ENCODE assay signal across 29 cellular contexts in the genomic region with DNA sequence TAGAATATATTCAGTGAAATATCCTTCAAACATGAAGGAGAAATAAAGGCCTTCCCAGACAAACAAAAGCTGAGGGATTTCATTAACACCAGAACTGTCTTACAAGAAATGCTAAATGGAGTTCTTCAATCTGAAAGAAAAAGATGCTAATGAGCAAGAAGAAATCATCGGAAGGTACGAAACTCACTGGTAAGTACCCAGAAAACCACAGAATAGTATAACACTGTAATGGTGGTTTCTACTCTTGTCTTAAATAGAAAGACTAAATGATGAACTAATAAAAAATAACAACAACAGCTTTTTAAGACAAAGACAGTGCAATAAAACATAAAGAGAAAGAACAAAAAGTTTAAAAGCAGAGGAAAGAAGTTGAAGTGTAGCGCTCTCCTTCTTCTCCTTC. TPM values are rescaled to one million over a fixed set of nuclear protein-coding genes. Genes with fewer than 3 reads are reported as not detected.
"Had no signal": no experiment of that assay in that cellular context is flagged by ENCODE, and none has a peak within 500 bp of the region (broad histone marks: within the 10 kb centered on the region; RNA-seq: fewer than 3 reads in every experiment).

No MANE protein-coding gene starts in this region.

- H3K4me3 ChIP-seq: colonic mucosa, gastrocnemius medialis, lung, prostate gland, right atrium auricular region, sigmoid colon, testis, tibial artery had no signal

- H3K4me1 ChIP-seq: colonic mucosa, gastrocnemius medialis, parathyroid adenoma, prostate gland, right atrium auricular region, sigmoid colon, testis, tibial artery had no signal

- FAIRE-seq: kidney had no signal

- H3K9ac ChIP-seq: parathyroid adenoma had no signal

- H3K79me2 ChIP-seq: parathyroid adenoma had no signal

- H2AFZ ChIP-seq: parathyroid adenoma had no signal

- H3K36me3 ChIP-seq: colonic mucosa, gastrocnemius medialis, neutrophil, prostate gland, right atrium auricular region, sigmoid colon, tibial artery had no signal

- H3K9me3 ChIP-seq: colonic mucosa, gastrocnemius medialis, neutrophil, prostate gland, testis had no signal

- DNase-seq: colonic mucosa; effector CD8-positive, alpha-beta T cell; endodermal cell; foreskin fibroblast; gastrocnemius medialis; head of caudate nucleus; kidney; natural killer cell; sigmoid colon; stimulated activated CD4-positive, alpha-beta T cell treated with anti-CD3 and anti-CD28 coated beads, Interleukin-2, amount 100 ng/mL, for 24 hours; stimulated activated CD4-positive, alpha-beta T cell treated with anti-CD3 and anti-CD28 coated beads, Interleukin-4, amount 100 ng/mL, for 24 hours; stimulated activated naive CD8-positive, alpha-beta T cell treated with anti-CD3 and anti-CD28 coated beads, Interleukin-15, Interleukin-2, amounts not matched to agents 100 U/mL and 50 U/mL, for 24 hours; substantia nigra; testis; tibial artery had no signal

- H3K27ac ChIP-seq: colonic mucosa, epithelial cell of prostate, gastrocnemius medialis, neutrophil, parathyroid adenoma, prostate gland, right atrium auricular region, sigmoid colon, testis, tibial artery had no signal

- H3K27me3 ChIP-seq: colonic mucosa, neutrophil, right atrium auricular region, sigmoid colon, testis, tibial artery had no signal

- ATAC-seq: esophagus mucosa; gastrocnemius medialis; left lobe of liver; natural killer cell; stimulated activated effector memory CD8-positive, alpha-beta T cell treated with anti-CD3 and anti-CD28 coated beads, Interleukin-12 subunit alpha, Interleukin-12 subunit beta, amount 100 ng/mL, for 72 hours; stimulated activated naive CD8-positive, alpha-beta T cell treated with anti-CD3 and anti-CD28 coated beads, Interleukin-15, Interleukin-2, amounts not matched to agents 100 U/mL and 50 U/mL, for 24 hours had no signal

RNA-seq across cellular contexts. Expression of a gene that starts 18.7 kb away (rescaled TPM):
- total RNA-seq: colonic mucosa, endodermal cell, esophagus mucosa, gastrocnemius medialis, glomerular endothelial cell, kidney, left lobe of liver, lung, natural killer cell, osteoblast, right atrium auricular region, sigmoid colon, skeletal muscle tissue, urinary bladder had no signal
- polyA plus RNA-seq: neural cell, sigmoid colon had no signal
